8 cellular contexts compared by ENCODE assay signal in the genomic region with DNA sequence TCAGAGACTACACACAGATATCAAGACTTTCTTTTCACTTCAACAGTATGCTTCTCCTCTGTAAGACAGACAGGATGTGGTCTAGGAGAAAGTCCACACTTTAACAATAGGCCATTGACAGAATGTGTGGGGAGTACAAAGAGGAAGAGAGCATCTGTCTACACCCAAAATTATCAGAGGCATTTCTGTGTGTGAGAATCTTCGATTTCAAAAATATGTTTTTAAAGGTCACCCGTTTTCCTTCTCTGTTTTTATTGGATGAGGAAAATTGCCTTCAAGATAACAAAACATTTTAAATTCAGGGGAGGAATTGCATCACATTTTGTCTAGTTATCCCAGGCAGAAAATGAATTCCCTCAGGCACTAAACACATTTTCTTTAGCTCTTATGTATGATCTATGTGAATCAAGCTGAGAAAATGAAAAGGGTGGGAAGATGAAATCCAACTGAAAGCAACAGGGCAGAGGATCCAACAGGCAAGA. TPM values are rescaled to one million over a fixed set of nuclear protein-coding genes. Genes with fewer than 3 reads are reported as not detected.
A peak's percentile ranks its signal among the peaks of the same experiment; 100 is the strongest.
DNase-seq lines count a peak whose midpoint lies in the region; ATAC-seq and TF ChIP-seq lines count a peak whose summit lies in the region.

No MANE protein-coding gene starts in this region.

- no peaks in the 10 kb centered on the region for H3K36me3 ChIP-seq in right atrium auricular region
- H3K36me3 ChIP-seq in WERI-Rb-1 = no peaks in the 10 kb centered on the region

- H3K27me3 ChIP-seq in right atrium auricular region = no peaks in the 10 kb centered on the region
- H3K27me3 ChIP-seq in WERI-Rb-1 (ENCODE audit: insufficient read depth, low read depth, severe bottlenecking) = no peaks in the 10 kb centered on the region

- ATAC-seq in GM18502 (IDR thresholded peaks at IDR 0.05; ENCODE audit: poor library complexity, unreplicated experiment) (peak; percentile 100), HG02588 (IDR thresholded peaks at IDR 0.05; ENCODE audit: unreplicated experiment) (peak; percentile 94)

- H3K27ac ChIP-seq in right atrium auricular region (peak overlapping the region; percentile 62 to 86), WERI-Rb-1 (no peak overlapping the region)

- TF ChIP-seq CTCF in right atrium auricular region (IDR thresholded peaks at IDR 0.05) = no peak
- TF ChIP-seq CTCF in WERI-Rb-1 (IDR thresholded peaks at IDR 0.05; ENCODE audit: low read depth, low read length) = no peak

- peaks cover 0 to 22% of the 10 kb centered on the region in 2 donors for H3K4me1 ChIP-seq in right atrium auricular region

- H3K9me3 ChIP-seq in right atrium auricular region = no peaks in the 10 kb centered on the region
- no peaks in the 10 kb centered on the region for H3K9me3 ChIP-seq in WERI-Rb-1 (ENCODE audit: severe bottlenecking)

- no peak overlapping the region for H3K4me3 ChIP-seq in right atrium auricular region
- no peak overlapping the region for H3K4me3 ChIP-seq in WERI-Rb-1 (ENCODE audit: low read depth, low read length)

- DNase-seq in NOMO-1 treated with DMSO at 0.1 percent for 48 hours (lab: John Stamatoyannopoulos, UW; ENCODE audit: unreplicated experiment) (peak; percentile 52), right atrium auricular region (ENCODE audit: low spot score) (no peak), ureter (ENCODE audit: low spot score) (no peak), NCI-H1092 (lab: John Stamatoyannopoulos, UW) (no peak), WERI-Rb-1 (no peak)
- DNase-seq in activated CD4-positive, alpha-beta T cell treated with anti-CD3 and anti-CD28 coated beads, Interleukin-2, amount 50 U/mL, for 4 hours = no peak

RNA-seq across cellular contexts. Expression of gene NAV3, which starts 16.4 kb away (rescaled TPM):
- 1 to 10 TPM; 4.4 to 5.1 TPM for total RNA-seq in right atrium auricular region
- total RNA-seq in ureter = 43.1 TPM
